In genomic region chr7:5286933-5287332, GRCh38 we compare ENCODE assay signal across 22 cellular contexts. TPM values are rescaled to one million over a fixed set of nuclear protein-coding genes. Genes with fewer than 3 reads are reported as not detected.
DNase-seq lines count a peak whose midpoint lies in the region; ATAC-seq, FAIRE-seq and TF ChIP-seq lines count a peak whose summit lies in the region.
"Had no signal": no experiment of that assay in that cellular context is flagged by ENCODE, and none has a peak within 500 bp of the region (broad histone marks: within the 10 kb centered on the region; RNA-seq: fewer than 3 reads in every experiment).

No MANE protein-coding gene starts in this region.

- no peak overlapping the region for H3K4me3 ChIP-seq in BLaER1
- no peak overlapping the region for H3K4me3 ChIP-seq in K562
- H3K4me3 ChIP-seq: BLaER1 treated with 17β-estradiol and CSF1 and Interleukin-3, amounts not matched to agents 10 nM and 100 nM; GM23338 had no signal

- peaks cover 18% of the 10 kb centered on the region for H4K20me1 ChIP-seq in BLaER1
- H4K20me1 ChIP-seq in K562 (replicated peaks; ENCODE audit: control insufficient read depth, insufficient read depth, low read length) = no peaks in the 10 kb centered on the region

- H3K9me1 ChIP-seq in K562 (ENCODE audit: control insufficient read depth, insufficient read depth, low read length) = no peaks in the 10 kb centered on the region

- FAIRE-seq in K562 (lab: Jason Lieb, UNC) (no peak), urothelium cell line (lab: Jason Lieb, UNC) (peak; percentile 50)
- FAIRE-seq: A204.1, GM12891, GM18507 had no signal

- no peaks in the 10 kb centered on the region for H3K9me3 Mint-ChIP-seq in nephron
- H3K9me3 Mint-ChIP-seq in activated naive CD4-positive, alpha-beta T cell treated with anti-CD3 and anti-CD28 coated beads for 36 hours = no peaks in the 10 kb centered on the region
- H3K9me3 Mint-ChIP-seq: CD4-positive, alpha-beta T cell; CD8-positive, alpha-beta memory T cell; GM23338; H9 had no signal

- POLR2A ChIA-PET in K562 (lab: Yijun Ruan, JAX) = no interaction called here

- peaks cover 5% of the 10 kb centered on the region for H3K36me3 Mint-ChIP-seq in nephron (ENCODE audit: low read depth)
- H3K36me3 Mint-ChIP-seq in activated naive CD4-positive, alpha-beta T cell treated with anti-CD3 and anti-CD28 coated beads for 36 hours (ENCODE audit: low read depth) = no peaks in the 10 kb centered on the region
- H3K36me3 Mint-ChIP-seq: CD8-positive, alpha-beta memory T cell had no signal

- H3K4me2 ChIP-seq in BLaER1 (peak overlapping the region; percentile 34; the same call in 1 of the 2 replicates), K562 (ENCODE audit: insufficient read depth, low read length) (no peak overlapping the region)
- H3K4me2 ChIP-seq: GM23338 had no signal

- H3K27me3 ChIP-seq in BLaER1 = no peaks in the 10 kb centered on the region
- H3K27me3 ChIP-seq in K562 (ENCODE audit: control insufficient read depth in 2 of 2, insufficient read depth in 2 of 2, low read length in 2 of 2) = no peaks in the 10 kb centered on the region

- DNase-seq in K562 (ENCODE audit: extremely low read depth in 1 of 4, low spot score in 3 of 4) (no peak), urothelium cell line (ENCODE audit: low spot score) (no peak), omental fat pad (ENCODE audit: low spot score) (no peak), posterior vena cava (ENCODE audit: low spot score) (no peak)
- no peak for DNase-seq in activated naive CD4-positive, alpha-beta T cell treated with anti-CD3 and anti-CD28 coated beads for 36 hours
- DNase-seq: Calu3; CD4-positive, alpha-beta T cell; CD8-positive, alpha-beta memory T cell; DMS79 treated with DMSO at 0.1 percent for 48 hours; GF-D8; H9 had no signal

- no peaks in the 10 kb centered on the region for H3K79me2 ChIP-seq in K562 (ENCODE audit: control insufficient read depth, insufficient read depth, low read length)

- TF ChIP-seq CTCF in K562 (IDR thresholded peaks at IDR 0.05 in 2 of 3, conservative IDR thresholded peaks at IDR 0.05 in 1 of 3; ENCODE audit: insufficient read depth in 2 of 3, low read depth in 1 of 3, low read length in 3 of 3) (no peak), nephron (IDR thresholded peaks at IDR 0.05; ENCODE audit: unreplicated experiment in 3 of 3) (no peak), omental fat pad (IDR thresholded peaks at IDR 0.05) (no peak)

- intact Hi-C loops in K562 (cut with micrococcal nuclease) = no loop called here
- intact Hi-C loops in posterior vena cava (cut with DNase I) = no loop called here
- intact Hi-C loops in activated naive CD4-positive, alpha-beta T cell treated with anti-CD3 and anti-CD28 coated beads for 36 hours (cut with micrococcal nuclease) = no loop called here

- peaks cover 39% of the 10 kb centered on the region for H3K36me3 ChIP-seq in BLaER1
- no peaks in the 10 kb centered on the region for H3K36me3 ChIP-seq in K562 (ENCODE audit: control insufficient read depth, insufficient read depth, low read length)

- WGBS in K562 (ENCODE audit: insufficient coverage, low coverage, missing lambda C conversion rate) = 34% methylated on average over 9 of the region's 9 CpGs

- ATAC-seq in K562 (no peak), omental fat pad (ENCODE audit: low FRiP score) (no peak)
- ATAC-seq: GM23338, HCT116 had no signal

- no peak overlapping the region for H2AFZ ChIP-seq in K562 (ENCODE audit: low read depth, low read length)
- H2AFZ ChIP-seq: GM23338 had no signal

- H3K4me3 Mint-ChIP-seq in nephron = peak overlapping the region in 2 of 3 experiments; percentile 23 to 29
- H3K4me3 Mint-ChIP-seq in activated naive CD4-positive, alpha-beta T cell treated with anti-CD3 and anti-CD28 coated beads for 36 hours = no peak overlapping the region
- H3K4me3 Mint-ChIP-seq: B cell; CD14-positive monocyte; CD4-positive, alpha-beta T cell; CD8-positive, alpha-beta memory T cell; GM23338; H9 had no signal

- H3K9me3 ChIP-seq in BLaER1 = no peaks in the 10 kb centered on the region
- H3K9me3 ChIP-seq in K562 (replicated peaks; ENCODE audit: control insufficient read depth, insufficient read depth, low read depth, low read length) = no peaks in the 10 kb centered on the region
- H3K9me3 ChIP-seq: BLaER1 treated with 17β-estradiol and CSF1 and Interleukin-3, amounts not matched to agents 10 nM and 100 nM had no signal

- in situ Hi-C loops in K562 (cut with MboI) = no loop called here

- no TSS peak for BruUV-seq in K562 (replicated peaks; lab: Mats Ljungman, UMichigan)

- TF ChIP-seq RAD21 in K562 (CRISPR knock-in tag; conservative IDR thresholded peaks at IDR 0.05 in 1 of 2, IDR thresholded peaks at IDR 0.05 in 1 of 2) = no peak

- CTCF ChIA-PET in K562 (lab: Yijun Ruan, JAX; ENCODE audit: low intra/inter-chr PET ratio) = no interaction called here
- CTCF ChIA-PET in activated naive CD4-positive, alpha-beta T cell treated with anti-CD3 and anti-CD28 coated beads for 36 hours (lab: Charles Lee) = interaction anchor here (1.1 kb wide), 1 partner anchor 47 kb away, joined by 3 read pairs; no protein-coding TSS in a partner anchor

- no peak for TF ChIP-seq POLR2A in K562 (conservative IDR thresholded peaks at IDR 0.05)

- H3K4me1 Mint-ChIP-seq in nephron = peaks cover 4% of the 10 kb centered on the region
- no peaks in the 10 kb centered on the region for H3K4me1 Mint-ChIP-seq in activated naive CD4-positive, alpha-beta T cell treated with anti-CD3 and anti-CD28 coated beads for 36 hours (ENCODE audit: low read depth)
- H3K4me1 Mint-ChIP-seq: CD14-positive monocyte; CD8-positive, alpha-beta memory T cell; GM23338 had no signal

- no peak overlapping the region for H3K27ac Mint-ChIP-seq in nephron
- H3K27ac Mint-ChIP-seq in activated naive CD4-positive, alpha-beta T cell treated with anti-CD3 and anti-CD28 coated beads for 36 hours = no peak overlapping the region
- H3K27ac Mint-ChIP-seq: B cell; CD14-positive monocyte; CD4-positive, alpha-beta T cell; CD8-positive, alpha-beta memory T cell; GM23338; H9 had no signal

- peaks cover 31% of the 10 kb centered on the region for H3K4me1 ChIP-seq in BLaER1
- peaks cover 0 to 34% of the 10 kb centered on the region in 2 experiments; a peak in 2 of 5 replicates for H3K4me1 ChIP-seq in K562 (replicated peaks in 1 of 2; ENCODE audit: control insufficient read depth in 2 of 2, insufficient read depth in 2 of 2, low read length in 2 of 2)

- H3K9ac ChIP-seq in BLaER1 (no peak overlapping the region), K562 (ENCODE audit: insufficient read depth in 1 of 2, low read depth in 2 of 2, low read length in 2 of 2) (no peak overlapping the region; a peak in 1 of 4 replicates)
- H3K9ac ChIP-seq: BLaER1 treated with 17β-estradiol and CSF1 and Interleukin-3, amounts not matched to agents 10 nM and 100 nM had no signal

- H3K27ac ChIP-seq in BLaER1 = no peak overlapping the region
- no peak overlapping the region for H3K27ac ChIP-seq in K562 (ENCODE audit: extremely low read depth, low read depth, low read length)
- H3K27ac ChIP-seq: 22Rv1; BLaER1 treated with 17β-estradiol and CSF1 and Interleukin-3, amounts not matched to agents 10 nM and 100 nM had no signal

- H3K27me3 Mint-ChIP-seq in nephron (ENCODE audit: low read depth) = no peaks in the 10 kb centered on the region
- H3K27me3 Mint-ChIP-seq in activated naive CD4-positive, alpha-beta T cell treated with anti-CD3 and anti-CD28 coated beads for 36 hours (ENCODE audit: low read depth) = peaks cover 5% of the 10 kb centered on the region

- TF ChIP-seq EP300 in K562 (IDR thresholded peaks at IDR 0.05; ENCODE audit: low read length) = no peak

TF ChIP-seq in K562, 482 proteins besides CTCF, POLR2A, EP300 and RAD21 (continues in another document):
- TF ChIP-seq BCOR (IDR thresholded peaks at IDR 0.05) (0 out of 2 replicates have a peak, but pooled peaks have one; percentile 7), ZNF121 (CRISPR knock-in tag; conservative IDR thresholded peaks at IDR 0.05) (peak; percentile 72; the same call in 1 of the 2 replicates), E2F1 (CRISPR knock-in tag; IDR thresholded peaks at IDR 0.05) (no peak), SLC30A9 (CRISPR knock-in tag; IDR thresholded peaks at IDR 0.05) (no peak), GATAD2A (IDR thresholded peaks at IDR 0.05) (no peak)

RNA-seq across cellular contexts. Expression of gene SLC29A4, which starts 4.2 kb away (rescaled TPM):
- 2.7 and 9.3 TPM in 2 replicates for total RNA-seq in K562 (2011; cell fraction: chromatin; rRNA removed; ENCODE audit: low replicate concordance)
- total RNA-seq in K562 (2011; cell fraction: nucleolus; rRNA removed) = 2.4 and 3.3 TPM in 2 replicates
- 3.4 and 3.6 TPM in 2 replicates for total RNA-seq in K562 (2011; cell fraction: nucleoplasm; rRNA removed)
- total RNA-seq in K562 (2014; rRNA removed) = 0.77 and 2.3 TPM in 2 replicates
- 0.03 and 0.29 TPM in 2 replicates for total RNA-seq in K562 (2014; rRNA removed; fragmentation: Illumina TruSeq; extraction: Trizol)
- 0.14 and 0.19 TPM in 2 replicates for total RNA-seq in K562 (2015; rRNA removed; fragmentation: Illumina TruSeq; extraction: Trizol)
- total RNA-seq in K562 (2021) = 1.2 and 1.4 TPM in 2 replicates
- polyA plus RNA-seq in K562 (2011; rRNA removed) = 1.1 and 1.2 TPM in 2 replicates
- 0.80 and 4.7 TPM in 2 replicates for polyA plus RNA-seq in K562 (2011; cell fraction: cytosol; rRNA removed)
- 1.7 and 4.8 TPM in 2 replicates for polyA plus RNA-seq in K562 (2011; cell fraction: nucleus; rRNA removed)
- polyA plus RNA-seq in K562 (2012) = 0.60 and 0.78 TPM in 2 replicates
- polyA plus RNA-seq in K562 (2014; fragmentation: Illumina TruSeq; extraction: Trizol) = 0.37 and 1.1 TPM in 2 replicates
- polyA plus RNA-seq in K562 (2014; fragmentation: Nextera tagmentation; extraction: Ambion mirVana) = under 1 TPM; 0.01 to 0.03 TPM
- 0.82 and 1.2 TPM in 2 replicates for polyA plus RNA-seq in K562 (2014; rRNA removed)
- polyA minus RNA-seq in K562 (2011; rRNA and poly(A)+ RNA removed) = 0.36 and 2.3 TPM in 2 replicates
- 0.86 and 4.1 TPM in 2 replicates for polyA minus RNA-seq in K562 (2011; cell fraction: cytosol; rRNA and poly(A)+ RNA removed)
- polyA minus RNA-seq in K562 (2011; cell fraction: nucleus; rRNA and poly(A)+ RNA removed) = 0.44 and 0.54 TPM in 2 replicates
- total RNA-seq in omental fat pad = 10 to 100 TPM in 3 of 4 donors, 1 to 10 TPM in 1; 7.3 to 22.7 (median 13.3) TPM
- 1 to 10 TPM in 1 of 2 donors, under 1 TPM in 1; 0.90 to 1.4 TPM for total RNA-seq in posterior vena cava
- total RNA-seq in activated naive CD4-positive, alpha-beta T cell treated with anti-CD3 and anti-CD28 coated beads for 36 hours = under 1 TPM; 0.24 to 0.42 TPM
